In the genomic region with DNA sequence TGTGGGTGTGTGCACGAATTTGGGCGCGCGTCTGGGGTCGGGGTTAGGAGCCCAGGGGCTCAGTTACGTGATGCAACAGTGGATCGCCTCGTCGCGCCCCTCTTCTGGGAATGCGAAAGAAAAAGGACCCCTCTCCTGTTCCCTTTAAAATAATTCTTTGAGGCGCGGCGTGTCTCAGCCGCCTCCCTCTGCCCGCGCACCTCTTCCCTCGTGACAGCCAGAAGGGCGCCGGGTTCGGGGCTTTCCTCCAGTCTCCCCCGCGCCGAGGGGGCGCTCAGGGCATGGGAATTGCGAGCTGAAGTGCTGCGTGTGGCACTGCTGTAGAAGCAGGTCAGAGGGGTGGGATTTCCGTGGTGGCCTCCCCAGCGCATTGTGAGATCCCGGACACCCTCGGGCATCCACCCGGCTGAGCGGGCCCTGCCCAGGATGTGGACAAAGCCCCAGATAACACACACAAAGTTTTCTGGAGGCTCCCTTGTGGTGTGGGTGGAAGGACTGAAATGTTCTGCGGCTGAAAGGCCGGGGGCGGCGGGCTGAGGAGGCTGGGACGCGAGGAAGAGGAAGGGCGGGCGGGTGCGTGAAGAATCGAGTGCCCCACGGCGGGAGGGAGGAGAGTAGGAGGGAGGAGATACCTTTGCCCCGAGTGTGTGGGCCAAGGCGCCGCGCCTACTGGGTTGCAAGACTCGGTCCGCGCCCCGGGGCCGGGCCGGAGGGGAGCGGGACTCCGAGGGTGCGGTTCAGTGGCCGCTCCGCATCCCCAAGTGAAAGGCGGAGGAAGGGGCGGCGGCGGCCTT, we compare ENCODE assay signal across 7 cellular contexts. TPM values are rescaled to one million over a fixed set of nuclear protein-coding genes. Genes with fewer than 3 reads are reported as not detected.
A peak's percentile ranks its signal among the peaks of the same experiment; 100 is the strongest.
DNase-seq lines count a peak whose midpoint lies in the region; ATAC-seq and TF ChIP-seq lines count a peak whose summit lies in the region.

No MANE protein-coding gene starts in this region.

- H3K27me3 ChIP-seq in HAP-1 (ENCODE audit: low read depth) (no peaks in the 10 kb centered on the region), mesenchymal stem cell (ENCODE audit: control insufficient read depth in 1 of 2, insufficient read depth in 1 of 2, low read length in 2 of 2) (no peaks in the 10 kb centered on the region)

- H3K23ac ChIP-seq in mesenchymal stem cell (ENCODE audit: low read length in 2 of 2), result peak overlapping the region; percentile 80 to 99

- peak overlapping the region; percentile 99 for H2BK15ac ChIP-seq in mesenchymal stem cell (ENCODE audit: low read depth, poor library complexity, severe bottlenecking)

- H3K4me2 ChIP-seq in mesenchymal stem cell (ENCODE audit: low read length, poor library complexity, severe bottlenecking), result peak overlapping the region; percentile 67

- in situ Hi-C loops in GM13976 (cut with MboI; ENCODE audit: low sequenced_read_pairs, unreplicated experiment), result no loop called here
- in situ Hi-C loops in HAP-1 (cut with MboI; ENCODE audit: low sequenced_read_pairs), result no loop called here

- H2AFZ ChIP-seq in mesenchymal stem cell (ENCODE audit: low read depth, low read length), result peak overlapping the region; percentile 60

- H3K4me3 ChIP-seq in HAP-1, result peak overlapping the region; percentile 70
- H3K4me3 ChIP-seq in NB4 (ENCODE audit: low read depth, low read length), result peak overlapping the region; percentile 4
- peak overlapping the region; percentile 94 to 98 for H3K4me3 ChIP-seq in mesenchymal stem cell (ENCODE audit: insufficient read depth in 1 of 2, low read depth in 1 of 2, low read length in 2 of 2)

- H2BK120ac ChIP-seq in mesenchymal stem cell (ENCODE audit: low read depth, low read length), result peak overlapping the region; percentile 91

- H3K4me1 ChIP-seq in HAP-1 (peaks cover 28% of the 10 kb centered on the region), mesenchymal stem cell (ENCODE audit: control insufficient read depth, insufficient read depth, low read depth, low read length) (peaks cover 22% of the 10 kb centered on the region)

- peak overlapping the region; percentile 79 for H2AK5ac ChIP-seq in mesenchymal stem cell (ENCODE audit: low read length, severe bottlenecking)

- under 1% methylated on average over 47 of the region's 64 CpGs for WGBS in mesenchymal stem cell

- peak overlapping the region; percentile 75 to 94 for H3K27ac Mint-ChIP-seq in effector memory CD8-positive, alpha-beta T cell

- peak overlapping the region; percentile 82 for H4K8ac ChIP-seq in mesenchymal stem cell (ENCODE audit: low read length)

- peak; percentile 24 for TF ChIP-seq CTCF in GM13976 (IDR thresholded peaks at IDR 0.05; ENCODE audit: borderline replicate concordance, control extremely low read depth, extremely low read depth, insufficient read depth, missing control alignments)
- TF ChIP-seq CTCF in NB4 (IDR thresholded peaks at IDR 0.05; ENCODE audit: low read depth, low read length), result no peak

- peak overlapping the region; percentile 97 to 99 for H3K4ac ChIP-seq in mesenchymal stem cell (ENCODE audit: low read depth in 1 of 2, low read length in 2 of 2)

- H3K4me3 Mint-ChIP-seq in effector memory CD8-positive, alpha-beta T cell, result peak overlapping the region; percentile 91 to 95

- peaks cover 33% of the 10 kb centered on the region for H3K36me3 Mint-ChIP-seq in effector memory CD8-positive, alpha-beta T cell (ENCODE audit: insufficient read depth)

- H3K79me1 ChIP-seq in mesenchymal stem cell (replicated peaks; ENCODE audit: low read length, poor library complexity, severe bottlenecking), result peaks cover 5% of the 10 kb centered on the region

- peak overlapping the region; percentile 92 for H3K9ac ChIP-seq in mesenchymal stem cell (ENCODE audit: low read length)

- peak overlapping the region; percentile 96 for H2BK5ac ChIP-seq in mesenchymal stem cell (ENCODE audit: low read depth, low read length, poor library complexity, severe bottlenecking)

- H3K27me3 Mint-ChIP-seq in effector memory CD8-positive, alpha-beta T cell, result no peaks in the 10 kb centered on the region

- peak overlapping the region; percentile 76 to 84 for H2BK12ac ChIP-seq in mesenchymal stem cell (ENCODE audit: low read length in 2 of 2)

- peaks cover 22 to 31% of the 10 kb centered on the region in 2 donors for H3K4me1 Mint-ChIP-seq in effector memory CD8-positive, alpha-beta T cell (ENCODE audit: low read depth in 2 of 2)

- peak; percentile 40 for ATAC-seq in effector memory CD8-positive, alpha-beta T cell (replicated peaks)

- peak overlapping the region; percentile 97 to 98 for H3K14ac ChIP-seq in mesenchymal stem cell (ENCODE audit: low read length in 2 of 2)

- TF ChIP-seq POLR2A in NB4 (IDR thresholded peaks at IDR 0.05; ENCODE audit: extremely low read depth, insufficient read length), result no peak

- H3K18ac ChIP-seq in mesenchymal stem cell (ENCODE audit: low read depth in 1 of 2, low read length in 2 of 2), result peak overlapping the region; percentile 98 to 99

- H3K9me3 Mint-ChIP-seq in effector memory CD8-positive, alpha-beta T cell, result no peaks in the 10 kb centered on the region

- no peaks in the 10 kb centered on the region for H3K9me3 ChIP-seq in HAP-1
- H3K9me3 ChIP-seq in mesenchymal stem cell (ENCODE audit: control insufficient read depth, low read length), result no peaks in the 10 kb centered on the region

- no peaks in the 10 kb centered on the region for H3K36me3 ChIP-seq in HAP-1 (replicated peaks)
- peaks cover 0 to 4% of the 10 kb centered on the region in 2 experiments for H3K36me3 ChIP-seq in mesenchymal stem cell (ENCODE audit: control insufficient read depth in 1 of 2, insufficient read depth in 2 of 2, low read depth in 1 of 2, low read length in 2 of 2)

- DNase-seq in GM13976 (ENCODE audit: low spot score) (peak; percentile 64), HAP-1 (ENCODE audit: low spot score in 2 of 2) (peak; percentile 7 to 59), NB4 (ENCODE audit: low read depth) (peak; percentile 6), mesenchymal stem cell (peak; percentile 61)
- DNase-seq in activated CD8-positive, alpha-beta memory T cell treated with anti-CD3 and anti-CD28 coated beads for 4 hours (ENCODE audit: low read depth in 2 of 2), result peak; percentile 29 to 41
- DNase-seq in effector memory CD8-positive, alpha-beta T cell, result peak; percentile 36 to 45 (median 44)
- DNase-seq in stimulated activated CD8-positive, alpha-beta memory T cell treated with anti-CD3 and anti-CD28 coated beads, Interleukin-4, amount 100 ng/mL, for 4 hours (ENCODE audit: low read depth in 2 of 2, low spot score in 1 of 2), result peak; percentile 20 to 35

- peak overlapping the region; percentile 94 for H3K27ac ChIP-seq in mesenchymal stem cell (ENCODE audit: low read length, poor library complexity, severe bottlenecking)

- H4K91ac ChIP-seq in mesenchymal stem cell (ENCODE audit: low read length), result peak overlapping the region; percentile 97

RNA-seq across cellular contexts. Expression of gene SEPTIN11, which starts 0.7 kb away (rescaled TPM):
- polyA plus RNA-seq in mesenchymal stem cell (2013, experiment 1 of 2), result 510 TPM
- polyA plus RNA-seq in mesenchymal stem cell (2013, experiment 2 of 2), result 468 TPM

RNA-seq across cellular contexts. Expression of gene SOWAHB, which starts 52.3 kb away (rescaled TPM):
- 0.03 TPM for polyA plus RNA-seq in mesenchymal stem cell (2013, experiment 1 of 2)
- polyA plus RNA-seq in mesenchymal stem cell (2013, experiment 2 of 2), result 0.01 TPM

Comparison
In these comparisons a context has a peak if more than half of its experiments do, and no peak if none do; other contexts are left out.
1. Peak in every context shown above with its lines: DNase-seq, ATAC-seq, H3K4me3 ChIP-seq and H3K27ac ChIP-seq.
2. DNase-seq: peak in every context shown above with its lines; median percentile 64 in GM13976; 61 in mesenchymal stem cell; 44 in effector memory CD8-positive, alpha-beta T cell; 35 in activated CD8-positive, alpha-beta memory T cell treated with anti-CD3 and anti-CD28 coated beads for 4 hours; 33 in HAP-1; 28 in stimulated activated CD8-positive, alpha-beta memory T cell treated with anti-CD3 and anti-CD28 coated beads, Interleukin-4, amount 100 ng/mL, for 4 hours; 6 in NB4.
3. H3K4me3 ChIP-seq: peak in every context shown above with its lines; median percentile 96 in mesenchymal stem cell; 70 in HAP-1; 4 in NB4.